In genomic region chr22:44211946-44212930, GRCh38 we compare ENCODE assay signal across 1 cellular context.
TF ChIP-seq lines count a peak whose summit lies in the region.

No MANE protein-coding gene starts in this region.

TF ChIP-seq in SK-N-SH, 30 proteins besides CTCF, POLR2A, EP300 and RAD21 (continued from another document):
- TF ChIP-seq, protein P1, sequence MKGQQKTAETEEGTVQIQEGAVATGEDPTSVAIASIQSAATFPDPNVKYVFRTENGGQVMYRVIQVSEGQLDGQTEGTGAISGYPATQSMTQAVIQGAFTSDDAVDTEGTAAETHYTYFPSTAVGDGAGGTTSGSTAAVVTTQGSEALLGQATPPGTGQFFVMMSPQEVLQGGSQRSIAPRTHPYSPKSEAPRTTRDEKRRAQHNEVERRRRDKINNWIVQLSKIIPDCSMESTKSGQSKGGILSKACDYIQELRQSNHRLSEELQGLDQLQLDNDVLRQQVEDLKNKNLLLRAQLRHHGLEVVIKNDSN (IDR thresholded peaks at IDR 0.05; ENCODE audit: borderline replicate concordance, low read depth): no peak
- TF ChIP-seq NRF1 (IDR thresholded peaks at IDR 0.05; ENCODE audit: low read depth, low read length) (no peak), MXI1 (IDR thresholded peaks at IDR 0.05; ENCODE audit: low read depth, low read length) (no peak), TEAD4 (IDR thresholded peaks at IDR 0.05; ENCODE audit: borderline replicate concordance, insufficient read depth) (no peak), GATA2 (CRISPR knock-in tag; IDR thresholded peaks at IDR 0.05) (no peak), POLR2AphosphoS5 (IDR thresholded peaks at IDR 0.05; ENCODE audit: low read depth, low read length) (no peak)
